20 cellular contexts compared by ENCODE assay signal in the genomic region with DNA sequence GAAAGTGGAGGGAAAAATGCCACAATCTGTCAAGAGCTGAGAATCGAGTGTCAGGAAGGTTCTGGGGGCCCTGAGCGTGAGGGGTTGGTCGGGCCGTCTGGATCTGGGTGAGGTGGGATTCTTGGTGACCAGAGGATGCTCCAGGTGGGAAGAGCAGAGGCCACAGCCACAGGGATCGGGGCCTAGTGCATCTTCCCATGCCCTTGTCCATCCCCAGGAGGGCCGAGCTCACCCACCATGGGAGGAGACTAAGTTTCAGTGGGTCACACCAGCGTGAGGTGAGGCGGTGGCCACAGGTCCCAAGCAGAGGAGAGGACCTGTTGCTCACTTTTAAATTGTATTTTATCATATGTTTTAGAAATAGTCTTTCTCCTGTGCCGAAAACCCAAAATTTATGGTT.
DNase-seq lines count a peak whose midpoint lies in the region; ATAC-seq and TF ChIP-seq lines count a peak whose summit lies in the region.
"Had no signal": no experiment of that assay in that cellular context is flagged by ENCODE, and none has a peak within 500 bp of the region (broad histone marks: within the 10 kb centered on the region; RNA-seq: fewer than 3 reads in every experiment).

No MANE protein-coding gene starts in this region.

- H3K36me3 ChIP-seq in HEK293 (ENCODE audit: control insufficient read depth in 2 of 2, insufficient read depth in 1 of 2, low read length in 2 of 2) (no peaks in the 10 kb centered on the region), esophagus muscularis mucosa (no peaks in the 10 kb centered on the region)

- H3K4me3 ChIP-seq in HEK293 (ENCODE audit: low read depth, low read length) (no peak overlapping the region), esophagus muscularis mucosa (no peak overlapping the region)
- H3K4me3 ChIP-seq: A549, GM23338 had no signal

- ATAC-seq in GM18861 (IDR thresholded peaks at IDR 0.05; ENCODE audit: unreplicated experiment), result no peak
- ATAC-seq: A549, GM23338, HCT116 had no signal

- no peak overlapping the region for H3K4me3 Mint-ChIP-seq in osteocyte (ENCODE audit: unreplicated experiment)
- H3K4me3 Mint-ChIP-seq: CD4-positive, alpha-beta T cell; GM23338 had no signal

- H3K36me3 Mint-ChIP-seq in osteocyte (ENCODE audit: unreplicated experiment), result no peaks in the 10 kb centered on the region

- H3K9me3 ChIP-seq in HEK293 (ENCODE audit: control insufficient read depth, insufficient read depth, low read depth, low read length), result no peaks in the 10 kb centered on the region
- no peaks in the 10 kb centered on the region for H3K9me3 ChIP-seq in esophagus muscularis mucosa

- H3K27me3 ChIP-seq in esophagus muscularis mucosa, result peaks cover 0 to 15% (median 0%) of the 10 kb centered on the region in 4 donors

- WGBS in esophagus muscularis mucosa, result 88% methylated on average over 9 of the region's 9 CpGs

- peaks cover 5% of the 10 kb centered on the region for H3K27me3 Mint-ChIP-seq in osteocyte (ENCODE audit: unreplicated experiment)
- H3K27me3 Mint-ChIP-seq: CD4-positive, alpha-beta T cell had no signal

- CTCF ChIA-PET in HEK293 (lab: Yijun Ruan, JAX), result no interaction called here

- H3K27ac ChIP-seq in HEK293 (ENCODE audit: extremely low read depth, low read depth, low read length) (no peak overlapping the region), esophagus muscularis mucosa (replicated peaks in 1 of 4) (no peak overlapping the region)
- H3K27ac ChIP-seq: 22Rv1, A549, C4-2B, HL-60 had no signal

- no peak overlapping the region for H3K27ac Mint-ChIP-seq in osteocyte (ENCODE audit: unreplicated experiment)
- H3K27ac Mint-ChIP-seq: CD4-positive, alpha-beta T cell; GM23338 had no signal

- H3K4me1 Mint-ChIP-seq in osteocyte (ENCODE audit: unreplicated experiment), result no peaks in the 10 kb centered on the region
- H3K4me1 Mint-ChIP-seq: GM23338 had no signal

- no peak for TF ChIP-seq EP300 in esophagus muscularis mucosa (IDR thresholded peaks at IDR 0.05)

- no peak for TF ChIP-seq CTCF in HEK293 (tag by site-specific recombination; IDR thresholded peaks at IDR 0.05)
- no peak for TF ChIP-seq CTCF in esophagus muscularis mucosa (IDR thresholded peaks at IDR 0.05)
- TF ChIP-seq CTCF in osteocyte (IDR thresholded peaks at IDR 0.05), result no peak

- H3K4me1 ChIP-seq in HEK293 (ENCODE audit: control insufficient read depth, insufficient read depth, low read length), result no peaks in the 10 kb centered on the region
- no peaks in the 10 kb centered on the region for H3K4me1 ChIP-seq in esophagus muscularis mucosa
- H3K4me1 ChIP-seq: A549, Caco-2 had no signal

- DNase-seq in activated CD8-positive, alpha-beta memory T cell treated with anti-CD3 and anti-CD28 coated beads for 24 hours, result peak; percentile 13
- DNase-seq in activated CD8-positive, alpha-beta memory T cell treated with anti-CD3 and anti-CD28 coated beads, Interleukin-2, amount 50 U/mL, for 4 hours, result no peak
- DNase-seq in esophagus muscularis mucosa (ENCODE audit: extremely low spot score), result peak; percentile 62
- DNase-seq in osteocyte (ENCODE audit: extremely low spot score, unreplicated experiment), result peak; percentile 71
- DNase-seq in NCI-H1417 treated with DMSO at 0.1 percent for 48 hours (lab: John Stamatoyannopoulos, UW), result no peak
- DNase-seq: AML-193; Caco-2; CD4-positive, alpha-beta T cell; DMS153; DMS79; GDM1; H7 had no signal

- POLR2A ChIA-PET in HEK293 (lab: Yijun Ruan, JAX), result no interaction called here

- no peak for TF ChIP-seq POLR2A in esophagus muscularis mucosa (IDR thresholded peaks at IDR 0.05; ENCODE audit: low read depth)

- no peaks in the 10 kb centered on the region for H3K9me3 Mint-ChIP-seq in osteocyte (ENCODE audit: unreplicated experiment)
- H3K9me3 Mint-ChIP-seq: CD4-positive, alpha-beta T cell; GM23338 had no signal

- intact Hi-C loops in esophagus muscularis mucosa (cut with DNase I), result no loop called here

TF ChIP-seq in HEK293, 187 proteins besides CTCF, POLR2A, EP300 and RAD21:
- TF ChIP-seq SCRT1 (tag by site-specific recombination; IDR thresholded peaks at IDR 0.05; ENCODE audit: borderline replicate concordance), result peak; percentile 36; the same call in 1 of the 2 replicates
- no peak for TF ChIP-seq ZBTB48 (tag by site-specific recombination; IDR thresholded peaks at IDR 0.05)
- TF ChIP-seq SCRT2 (tag by site-specific recombination; IDR thresholded peaks at IDR 0.05), result peak; percentile 57
- TF ChIP-seq ZNF157 (tag by site-specific recombination; IDR thresholded peaks at IDR 0.05), result no peak
- TF ChIP-seq SP3 (tag by site-specific recombination; IDR thresholded peaks at IDR 0.05), result no peak

Comparison
In these comparisons a context has a peak if more than half of its experiments do, and no peak if none do; other contexts are left out.
1. DNase-seq: peak in activated CD8-positive, alpha-beta memory T cell treated with anti-CD3 and anti-CD28 coated beads for 24 hours (single experiment), esophagus muscularis mucosa (single experiment) and osteocyte (single experiment); none in activated CD8-positive, alpha-beta memory T cell treated with anti-CD3 and anti-CD28 coated beads, Interleukin-2, amount 50 U/mL, for 4 hours (single experiment) and NCI-H1417 treated with DMSO at 0.1 percent for 48 hours (single experiment).